In the genomic region with DNA sequence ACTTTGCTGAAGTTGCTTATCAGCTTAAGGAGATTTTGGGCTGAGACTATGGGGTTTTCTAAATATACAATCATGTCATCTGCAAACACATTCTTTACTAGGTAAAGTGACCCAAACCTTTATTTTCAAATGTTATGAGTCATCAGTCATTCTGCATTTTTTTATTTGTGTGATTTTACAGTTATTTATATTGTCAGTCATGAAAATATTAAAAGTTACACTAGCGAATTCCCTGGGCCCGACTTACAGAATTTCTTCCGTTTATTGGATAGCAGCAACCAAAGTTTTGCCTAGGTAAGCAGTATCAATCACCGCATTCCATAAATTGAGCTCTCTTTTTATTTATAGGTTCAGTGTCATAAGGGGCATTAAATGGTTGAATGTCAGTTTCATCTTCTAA, we compare ENCODE assay signal across 8 cellular contexts. TPM values are rescaled to one million over a fixed set of nuclear protein-coding genes. Genes with fewer than 3 reads are reported as not detected.
"Had no signal": no experiment of that assay in that cellular context is flagged by ENCODE, and none has a peak within 500 bp of the region (broad histone marks: within the 10 kb centered on the region; RNA-seq: fewer than 3 reads in every experiment).

No MANE protein-coding gene starts in this region.

- H3K27ac ChIP-seq: HL-60 had no signal

- H3K36me3 Mint-ChIP-seq: IgD-negative memory B cell had no signal

- DNase-seq: KBM-7, KG1 had no signal

- ATAC-seq: HepG2, K562 had no signal

- H3K4me3 ChIP-seq: K562 had no signal

- H3K27ac Mint-ChIP-seq: IgD-negative memory B cell had no signal

RNA-seq across cellular contexts. Expression of gene OR2M5, which starts 13.8 kb away (rescaled TPM):
- total RNA-seq: HepG2, HT-29, HT1080, K562 had no signal
- polyA plus RNA-seq: HepG2, IgD-negative memory B cell, K562 had no signal

RNA-seq across cellular contexts. Expression of gene OR2M2, which starts 15.9 kb away (rescaled TPM):
- total RNA-seq: HepG2, HT-29, HT1080, K562 had no signal
- polyA plus RNA-seq: HepG2, IgD-negative memory B cell, K562 had no signal

RNA-seq across cellular contexts. Expression of gene OR2M3, which starts 38.3 kb away (rescaled TPM):
- total RNA-seq: HepG2, HT-29, K562 had no signal
- polyA plus RNA-seq: HepG2, IgD-negative memory B cell, K562 had no signal
